ENCODE assay signal across 25 cellular contexts in the genomic region with DNA sequence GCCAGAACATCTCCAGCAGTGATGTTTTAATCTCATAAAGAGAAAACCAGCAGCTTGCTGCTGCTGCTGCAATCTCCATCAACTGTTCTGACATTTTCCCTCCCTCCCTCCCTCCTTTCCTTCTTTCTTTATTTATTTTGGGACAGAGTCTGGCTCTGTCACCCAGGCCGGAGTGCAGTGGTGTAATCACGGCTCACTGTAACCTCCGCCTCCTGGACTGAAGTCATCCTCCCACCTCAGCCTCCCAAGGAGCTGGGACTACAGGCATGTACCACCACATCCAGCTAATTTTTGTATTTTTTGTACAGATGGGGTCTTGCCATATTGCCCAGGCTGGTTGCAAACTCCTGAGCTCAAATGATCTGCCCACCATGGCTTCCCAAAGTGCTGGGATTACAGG. TPM values are rescaled to one million over a fixed set of nuclear protein-coding genes. Genes with fewer than 3 reads are reported as not detected.
DNase-seq lines count a peak whose midpoint lies in the region; ATAC-seq, FAIRE-seq and TF ChIP-seq lines count a peak whose summit lies in the region.
"Had no signal": no experiment of that assay in that cellular context is flagged by ENCODE, and none has a peak within 500 bp of the region (broad histone marks: within the 10 kb centered on the region; RNA-seq: fewer than 3 reads in every experiment).

No MANE protein-coding gene starts in this region.

- H3K4me3 Mint-ChIP-seq in T-helper 2 cell treated with Interferon-gamma antibody and Interleukin-4, amounts not matched to agents 5 μg/mL and 100 μg/mL, for 36 hours, result peak overlapping the region; percentile 27
- H3K4me3 Mint-ChIP-seq: activated naive CD8-positive, alpha-beta T cell treated with anti-CD3 and anti-CD28 coated beads, Interleukin-2, amount 10 ng/mL, durations not matched to agents 7 days and 5 days had no signal

- TF ChIP-seq EP300 in GM12878 (IDR thresholded peaks at IDR 0.05; ENCODE audit: borderline replicate concordance in 1 of 2, control insufficient read depth in 1 of 2, low read depth in 2 of 2, low read length in 2 of 2), result no peak

- H3K4me2 ChIP-seq in GM12878 (ENCODE audit: control insufficient read depth, insufficient read depth), result peak overlapping the region; percentile 67; the same call in 1 of the 2 replicates

- no peaks in the 10 kb centered on the region for H3K27me3 Mint-ChIP-seq in T-helper 2 cell treated with Interferon-gamma antibody and Interleukin-4, amounts not matched to agents 5 μg/mL and 100 μg/mL, for 36 hours (ENCODE audit: low read depth)
- H3K27me3 Mint-ChIP-seq: activated naive CD8-positive, alpha-beta T cell treated with anti-CD3 and anti-CD28 coated beads, Interleukin-2, amount 10 ng/mL, durations not matched to agents 7 days and 5 days had no signal

- H3K36me3 Mint-ChIP-seq in T-helper 2 cell treated with Interferon-gamma antibody and Interleukin-4, amounts not matched to agents 5 μg/mL and 100 μg/mL, for 36 hours (ENCODE audit: low read depth), result peaks cover 38% of the 10 kb centered on the region

- intact Hi-C loops in GM12878 (cut with micrococcal nuclease; ENCODE audit: unreplicated experiment) (no loop called here), gastrocnemius medialis (cut with DNase I; ENCODE audit: low total_unique reads) (no loop called here)

- H3K4me1 ChIP-seq in GM12878 (ENCODE audit: control insufficient read depth, insufficient read depth, low read length), result peaks cover 22% of the 10 kb centered on the region
- peaks cover 66 to 92% of the 10 kb centered on the region in 2 experiments for H3K4me1 ChIP-seq in neutrophil (ENCODE audit: control insufficient read depth in 1 of 2, insufficient read depth in 1 of 2, low read depth in 1 of 2, low read length in 1 of 2)
- H3K4me1 ChIP-seq in gastrocnemius medialis, result peaks cover 8 to 14% of the 10 kb centered on the region in 2 donors

- H3K27ac Mint-ChIP-seq in T-helper 2 cell treated with Interferon-gamma antibody and Interleukin-4, amounts not matched to agents 5 μg/mL and 100 μg/mL, for 36 hours, result no peak overlapping the region

- CTCF ChIA-PET in GM12878 (lab: Yijun Ruan, JAX), result interaction anchor here (0.9 to 2.2 kb wide), 5 partner anchors 18 to 86 kb away, joined by 3 to 17 read pairs (median 5); no protein-coding TSS in a partner anchor

- no peak for TF ChIP-seq POLR2A in GM12878 (IDR thresholded peaks at IDR 0.05; ENCODE audit: low read depth, low read length)
- no peak for TF ChIP-seq POLR2A in gastrocnemius medialis (IDR thresholded peaks at IDR 0.05)

- H3K4me1 Mint-ChIP-seq in T-helper 2 cell treated with Interferon-gamma antibody and Interleukin-4, amounts not matched to agents 5 μg/mL and 100 μg/mL, for 36 hours (ENCODE audit: low read depth), result peaks cover 74% of the 10 kb centered on the region

- SMC1A ChIA-PET in GM12878 (lab: Charles Lee; ENCODE audit: uncharacterized antibody, unreplicated experiment), result interaction anchor here (0.6 to 9.3 kb wide), 21 partner anchors 5 to 171 kb away, joined by 3 to 91 read pairs (median 6); no protein-coding TSS in a partner anchor

- no peak overlapping the region for H3K9ac ChIP-seq in GM12878 (ENCODE audit: control insufficient read depth, insufficient read depth, low read length)

- H3K36me3 ChIP-seq in KOPT-K1 (ENCODE audit: insufficient read depth, low read length) (peaks cover 72% of the 10 kb centered on the region), GM12878 (ENCODE audit: control insufficient read depth in 2 of 2, insufficient read depth in 2 of 2, low read length in 1 of 2) (0 out of 4 replicates have a peak, but pooled peaks cover 0 to 2% of the 10 kb centered on the region in 2 experiments), neutrophil (peaks cover 9% of the 10 kb centered on the region), gastrocnemius medialis (no peaks in the 10 kb centered on the region)
- H3K36me3 ChIP-seq: prostate gland, sigmoid colon, upper lobe of right lung had no signal

- no peaks in the 10 kb centered on the region for H4K20me1 ChIP-seq in GM12878 (ENCODE audit: control insufficient read depth, insufficient read depth)

- ATAC-seq in GM12878 (no peak), gastrocnemius medialis (no peak)
- ATAC-seq: lower lobe of right lung, upper lobe of right lung had no signal

- H3K4me3 ChIP-seq in GM12878 (no peak overlapping the region), neutrophil (ENCODE audit: low read depth in 1 of 2, low read length in 1 of 2) (no peak overlapping the region), gastrocnemius medialis (no peak overlapping the region)
- H3K4me3 ChIP-seq: HAP-1, lower lobe of right lung, prostate gland, sigmoid colon, upper lobe of right lung had no signal

- peaks cover 97% of the 10 kb centered on the region for H3K79me2 ChIP-seq in GM12878 (ENCODE audit: control insufficient read depth, insufficient read depth, low read length)

- POLR2A ChIA-PET in GM12878 (lab: Charles Lee), result interaction anchor here (1.0 to 2.7 kb wide), 6 partner anchors 7 to 81 kb away, joined by 3 to 32 read pairs (median 3); no protein-coding TSS in a partner anchor

- FAIRE-seq in GM12878 (lab: Jason Lieb, UNC), result no peak

- H3K9me3 ChIP-seq in KOPT-K1 (ENCODE audit: insufficient read depth, low read length, poor library complexity, severe bottlenecking) (no peaks in the 10 kb centered on the region), GM12878 (replicated peaks; ENCODE audit: control insufficient read depth, insufficient read depth, low read length) (no peaks in the 10 kb centered on the region; the same call in 2 of the 3 replicates), neutrophil (no peaks in the 10 kb centered on the region), gastrocnemius medialis (no peaks in the 10 kb centered on the region)
- H3K9me3 ChIP-seq: HAP-1, lower lobe of right lung, prostate gland, sigmoid colon, upper lobe of right lung had no signal

- no peak overlapping the region for H2AFZ ChIP-seq in GM12878 (ENCODE audit: control insufficient read depth, low read depth, low read length)

- in situ Hi-C loops in GM12878 (cut with MboI), result no loop called here
- in situ Hi-C loops in gastrocnemius medialis (cut with MboI; ENCODE audit: low sequenced_read_pairs in 4 of 4), result no loop called here

- RAD21 ChIA-PET in GM12878 (lab: Charles Lee; ENCODE audit: unreplicated experiment), result interaction anchor here (1.2 to 7.0 kb wide), 7 partner anchors 13 to 87 kb away, joined by 3 to 58 read pairs (median 7); no protein-coding TSS in a partner anchor

- BruUV-seq in GM12878 (replicated peaks; lab: Mats Ljungman, UMichigan), result no TSS peak

- 100% methylated on average over 3 of the region's 3 CpGs for WGBS in GM12878 (ENCODE audit: insufficient coverage, insufficient replicate concordance, low lambda C conversion rate, missing lambda C conversion rate)

- TF ChIP-seq CTCF in GM12878 (IDR thresholded peaks at IDR 0.05 in 2 of 3, conservative IDR thresholded peaks at IDR 0.05 in 1 of 3; ENCODE audit: control insufficient read depth in 2 of 3, extremely low read depth in 1 of 3, insufficient read depth in 1 of 3, low read depth in 3 of 3, low read length in 3 of 3) (no peak), neutrophil (IDR thresholded peaks at IDR 0.05) (no peak), gastrocnemius medialis (IDR thresholded peaks at IDR 0.05 in 4 of 5, conservative IDR thresholded peaks at IDR 0.05 in 1 of 5) (no peak)

- H3K27ac ChIP-seq in KOPT-K1 (ENCODE audit: low read depth, low read length, poor library complexity, severe bottlenecking) (peak overlapping the region; percentile 94), GM12878 (ENCODE audit: control insufficient read depth, insufficient read depth) (no peak overlapping the region), neutrophil (peak overlapping the region; percentile 62), gastrocnemius medialis (no peak overlapping the region)
- H3K27ac ChIP-seq: lower lobe of right lung, upper lobe of right lung had no signal

- H3K27me3 ChIP-seq in GM12878 (replicated peaks in 1 of 2; ENCODE audit: control insufficient read depth in 2 of 2, insufficient read depth in 2 of 2, low read length in 1 of 2), result no peaks in the 10 kb centered on the region
- no peaks in the 10 kb centered on the region for H3K27me3 ChIP-seq in neutrophil
- H3K27me3 ChIP-seq in gastrocnemius medialis, result peaks cover 5 to 17% (median 10%) of the 10 kb centered on the region in 3 donors
- H3K27me3 ChIP-seq: sigmoid colon, upper lobe of right lung had no signal

- H3K9me3 Mint-ChIP-seq in T-helper 2 cell treated with Interferon-gamma antibody and Interleukin-4, amounts not matched to agents 5 μg/mL and 100 μg/mL, for 36 hours, result no peaks in the 10 kb centered on the region
- H3K9me3 Mint-ChIP-seq: activated naive CD8-positive, alpha-beta T cell treated with anti-CD3 and anti-CD28 coated beads, Interleukin-2, amount 10 ng/mL, durations not matched to agents 7 days and 5 days had no signal

- TF ChIP-seq RAD21 in GM12878 (IDR thresholded peaks at IDR 0.05; ENCODE audit: insufficient read depth, low read depth, low read length), result no peak

- no peak for DNase-seq in T-helper 2 cell treated with Interferon-gamma antibody and Interleukin-4, amounts not matched to agents 5 μg/mL and 100 μg/mL, for 36 hours (ENCODE audit: low spot score)
- DNase-seq in T-helper 2 cell (no peak), GM12878 (ENCODE audit: low read depth, low spot score) (no peak), NCI-H526 (lab: John Stamatoyannopoulos, UW) (no peak), RPMI8226 (no peak), gastrocnemius medialis (no peak)
- DNase-seq: 8988T; activated CD4-positive, alpha-beta T cell treated with anti-CD3 and anti-CD28 coated beads for 1 hour; activated naive CD8-positive, alpha-beta T cell treated with anti-CD3 and anti-CD28 coated beads, Interleukin-2, amount 10 ng/mL, durations not matched to agents 7 days and 5 days; central memory CD4-positive, alpha-beta T cell; COR-L47; DMS79; glutamatergic neuron; Kasumi-1; lower lobe of right lung; NCI-H1694 treated with DMSO at 0.1 percent for 48 hours; NCI-H2171 treated with DMSO at 0.1 percent for 48 hours; OCI-M1; sigmoid colon; stimulated activated CD4-positive, alpha-beta T cell treated with anti-CD3 and anti-CD28 coated beads, Interleukin-15, amount 100 ng/mL, for 24 hours; upper lobe of right lung had no signal

RNA-seq across cellular contexts. Expression of gene ELOVL5, which starts 5.7 kb away (rescaled TPM):
- total RNA-seq in GM12878 (2013; cell fraction: nucleolus; rRNA removed), result 309 and 344 TPM in 2 replicates
- total RNA-seq in GM12878 (2014; rRNA removed) (156 and 169 TPM in 2 replicates), GM12878 (2014; rRNA removed; fragmentation: Illumina TruSeq; extraction: Trizol) (187 and 191 TPM in 2 replicates), GM12878 (2021) (187 and 196 TPM in 2 replicates), gastrocnemius medialis (1 to 10 TPM; 5.6 to 7.2 (median 6.2) TPM)
- 55.1 TPM for polyA plus RNA-seq in GM12878 (2011; ENCODE audit: low read depth)
- polyA plus RNA-seq in GM12878 (2011; rRNA removed) (215 and 245 TPM in 2 replicates), GM12878 (2014; fragmentation: Illumina TruSeq; extraction: Trizol) (241 and 312 TPM in 2 replicates), GM12878 (2014; fragmentation: Nextera tagmentation; extraction: Ambion mirVana) (100 to 1,000 TPM; 187 to 195 TPM), GM12878 (2014; rRNA removed) (162 and 163 TPM in 2 replicates), GM12878 (2016; fragmentation: Nextera tagmentation; extraction: Ambion mirVana) (100 to 1,000 TPM; 226 to 229 TPM)
- 120 and 132 TPM in 2 replicates for polyA plus RNA-seq in GM12878 (2011; cell fraction: cytosol; rRNA removed)
- 189 and 251 TPM in 2 replicates for polyA plus RNA-seq in GM12878 (2011; cell fraction: nucleus; rRNA removed)
- polyA plus RNA-seq in GM12878 (2012), result 82.4 and 87.4 TPM in 2 replicates
- polyA minus RNA-seq in GM12878 (2011; rRNA and poly(A)+ RNA removed), result 305 and 322 TPM in 2 replicates
- polyA minus RNA-seq in GM12878 (2011; cell fraction: cytosol; rRNA and poly(A)+ RNA removed), result 104 and 118 TPM in 2 replicates
- 126 and 135 TPM in 2 replicates for polyA minus RNA-seq in GM12878 (2011; cell fraction: nucleus; rRNA and poly(A)+ RNA removed)

Comparison
In these comparisons a context has a peak if more than half of its experiments do, and no peak if none do; other contexts are left out.
1. H3K27ac ChIP-seq: peak in KOPT-K1 (single experiment) and neutrophil (single experiment); none in GM12878 (single experiment) and gastrocnemius medialis (0 of 4).
2. RNA of gene ELOVL5, which starts 5.7 kb away (total RNA-seq): 156 to 344 TPM in GM12878; 5.6 to 7.2 TPM in gastrocnemius medialis; every median in the first group is over 10 times any median in the second.